Comparison of ENCODE assay signal across 7 cellular contexts in the genomic region with DNA sequence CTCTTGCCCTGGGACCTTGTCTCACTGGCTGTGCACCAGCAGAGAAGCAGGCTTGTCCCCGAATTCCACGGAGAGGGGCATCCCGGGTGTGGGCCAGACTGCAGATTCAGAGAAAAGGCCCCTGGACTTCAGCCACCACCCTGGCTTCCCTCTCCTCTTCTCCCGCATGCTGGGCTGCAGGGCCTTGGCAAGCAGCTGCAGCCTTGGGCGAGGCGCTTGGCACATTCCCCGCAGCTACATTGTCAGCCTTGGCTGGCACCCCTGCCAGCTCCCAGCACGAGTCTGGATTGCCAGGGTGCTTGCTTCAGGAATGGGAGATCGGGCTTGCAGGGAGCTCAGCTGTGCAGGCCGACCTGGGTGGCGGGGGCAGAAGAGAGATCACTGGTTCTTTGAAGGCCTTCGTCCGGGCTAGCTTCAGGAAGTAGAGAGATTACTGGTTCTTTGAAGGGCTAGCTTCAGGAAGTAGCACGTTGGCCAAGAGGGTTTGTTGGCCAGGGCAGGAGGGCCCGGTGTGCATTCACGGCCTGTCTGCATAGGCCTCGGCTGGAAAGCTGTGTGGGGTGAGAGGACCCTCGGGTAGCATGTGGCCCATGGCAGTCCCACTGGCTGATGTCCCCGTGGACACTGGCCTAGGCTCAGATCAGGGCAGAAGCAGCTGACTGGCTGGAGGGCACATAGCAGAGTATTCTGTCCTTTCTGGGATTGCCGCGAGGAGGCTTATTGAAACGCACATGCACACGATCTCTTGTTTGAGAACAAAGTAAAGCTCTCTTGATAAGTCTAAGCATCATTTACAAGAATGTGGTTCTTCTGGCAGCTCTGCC. TPM values are rescaled to one million over a fixed set of nuclear protein-coding genes. Genes with fewer than 3 reads are reported as not detected.
DNase-seq lines count a peak whose midpoint lies in the region; ATAC-seq and TF ChIP-seq lines count a peak whose summit lies in the region.
"Had no signal": no experiment of that assay in that cellular context is flagged by ENCODE, and none has a peak within 500 bp of the region (broad histone marks: within the 10 kb centered on the region; RNA-seq: fewer than 3 reads in every experiment).

No MANE protein-coding gene starts in this region.

- ATAC-seq in Panc1 (no peak), left ventricle myocardium superior (peak; percentile 29), HG03457 (IDR thresholded peaks at IDR 0.05; ENCODE audit: unreplicated experiment) (no peak)

- H3K9me3 ChIP-seq in Panc1 (ENCODE audit: control insufficient read depth, insufficient read depth, low read depth, low read length) (0 out of 2 replicates have a peak, but pooled peaks cover 3% of the 10 kb centered on the region), thyroid gland (no peaks in the 10 kb centered on the region)
- H3K9me3 ChIP-seq: SJSA1 had no signal

- peak overlapping the region; percentile 80 to 84 for H3K4me3 ChIP-seq in Panc1 (ENCODE audit: low read depth in 2 of 2, low read length in 2 of 2)
- H3K4me3 ChIP-seq in thyroid gland (replicated peaks in 1 of 3): peak overlapping the region in 1 of 3 donors; percentile 5

- H3K27ac ChIP-seq in Panc1 (ENCODE audit: low read length) (peak overlapping the region; percentile 92), thyroid gland (peak overlapping the region; percentile 37 to 84 (median 48))

- POLR2A ChIA-PET in Panc1 (lab: Charles Lee): interaction anchor here (0.6 kb wide), 1 partner anchor 409 kb away, joined by 5 read pairs; no protein-coding TSS in a partner anchor

- DNase-seq in DMS79 (lab: John Stamatoyannopoulos, UW) (peak; percentile 17), Panc1 (ENCODE audit: low read depth, low spot score) (no peak), left ventricle myocardium superior (peak; percentile 80), thyroid gland (peak; percentile 74 to 79), UCSD-AML1 (lab: John Stamatoyannopoulos, UW; ENCODE audit: unreplicated experiment) (no peak)

- TSS peak; percentile 34 for BruUV-seq in Panc1 (replicated peaks; lab: Mats Ljungman, UMichigan)

- CTCF ChIA-PET in Panc1 (lab: Charles Lee): interaction anchor here (0.5 kb wide), 1 partner anchor 61 kb away, joined by 6 read pairs; no protein-coding TSS in a partner anchor

- no peaks in the 10 kb centered on the region for H3K27me3 ChIP-seq in Panc1 (ENCODE audit: control insufficient read depth, insufficient read depth, low read length)
- no peaks in the 10 kb centered on the region for H3K27me3 ChIP-seq in thyroid gland
- H3K27me3 ChIP-seq: SJSA1 had no signal

- H3K4me1 ChIP-seq in Panc1 (ENCODE audit: control insufficient read depth, insufficient read depth, low read length) (peaks cover 19% of the 10 kb centered on the region), thyroid gland (peaks cover 21 to 42% of the 10 kb centered on the region in 2 donors)

- intact Hi-C loops in Panc1 (cut with micrococcal nuclease; ENCODE audit: unreplicated experiment) (no loop called here), left ventricle myocardium superior (cut with micrococcal nuclease) (no loop called here), thyroid gland (cut with DNase I) (no loop called here)

- in situ Hi-C loops in Panc1 (cut with HindIII; ENCODE audit: low pct_unique_long_range_greater_than_20kb, low sequenced_read_pairs): no loop called here

- TF ChIP-seq CTCF in Panc1 (IDR thresholded peaks at IDR 0.05) (no peak), thyroid gland (IDR thresholded peaks at IDR 0.05) (no peak)

- no peak for TF ChIP-seq POLR2A in thyroid gland (IDR thresholded peaks at IDR 0.05)

- H3K36me3 ChIP-seq in Panc1 (ENCODE audit: control insufficient read depth, insufficient read depth, low read length) (no peaks in the 10 kb centered on the region; the same call in 1 of the 2 replicates), thyroid gland (no peaks in the 10 kb centered on the region)

- WGBS in thyroid gland, 2 donors: 25 to 57% methylated on average over 5 to 7 of the region's 23 CpGs

RNA-seq across cellular contexts. Expression of a gene that starts 2.7 kb away (rescaled TPM):
- 86.6 TPM for total RNA-seq in Panc1 (2021; ENCODE audit: unreplicated experiment)
- 81.6 TPM for polyA plus RNA-seq in Panc1 (2012; ENCODE audit: insufficient read length)
- 16.5 TPM for total RNA-seq in left ventricle myocardium superior
- 10 to 100 TPM in 1 of 4 donors, 1 to 10 TPM in 3; 7.0 to 11.8 (median 8.9) TPM for total RNA-seq in thyroid gland

RNA-seq across cellular contexts. Expression of a gene that starts 3.1 kb away (rescaled TPM):
- total RNA-seq in Panc1 (2021; ENCODE audit: unreplicated experiment) (432 TPM), left ventricle myocardium superior (91.6 TPM), thyroid gland (100 to 1,000 TPM; 170 to 228 (median 185) TPM)
- 455 TPM for polyA plus RNA-seq in Panc1 (2012; ENCODE audit: insufficient read length)

RNA-seq across cellular contexts. Expression of a gene that starts 36.7 kb away (rescaled TPM):
- total RNA-seq in Panc1 (2021; ENCODE audit: unreplicated experiment) (14.3 TPM), left ventricle myocardium superior (2.4 TPM), thyroid gland (1 to 10 TPM in 3 of 4 donors, under 1 TPM in 1; 0.67 to 2.0 (median 1.1) TPM)
- polyA plus RNA-seq in Panc1 (2012; ENCODE audit: insufficient read length): 23.9 TPM

RNA-seq across cellular contexts. Expression of a gene that starts 39.6 kb away (rescaled TPM):
- 125 TPM for total RNA-seq in Panc1 (2021; ENCODE audit: unreplicated experiment)
- polyA plus RNA-seq in Panc1 (2012; ENCODE audit: insufficient read length): 165 TPM
- total RNA-seq in left ventricle myocardium superior: 208 TPM
- 1 to 10 TPM; 4.0 to 8.0 (median 6.1) TPM for total RNA-seq in thyroid gland

RNA-seq across cellular contexts. Expression of a gene that starts 53.5 kb away (rescaled TPM):
- total RNA-seq in Panc1 (2021; ENCODE audit: unreplicated experiment): 1.6 TPM
- polyA plus RNA-seq in Panc1 (2012; ENCODE audit: insufficient read length): 2.6 TPM
- 43.6 TPM for total RNA-seq in left ventricle myocardium superior
- total RNA-seq in thyroid gland: under 1 TPM in 1 of 4 donors, not detected in 3; 0.22 TPM
- total RNA-seq: SJSA1 had no signal

Comparison
In these comparisons a context has a peak if more than half of its experiments do, and no peak if none do; other contexts are left out.
1. DNase-seq: peak in DMS79 (single experiment), left ventricle myocardium superior (single experiment) and thyroid gland (2 of 2); none in Panc1 (single experiment) and UCSD-AML1 (single experiment).